In genomic region chr14:21467620-21468019, GRCh38 we compare ENCODE assay signal across 1 cellular context.
TF ChIP-seq lines count a peak whose summit lies in the region.

No MANE protein-coding gene starts in this region.

TF ChIP-seq in IMR-90, 13 proteins besides CTCF, POLR2A, EP300 and RAD21:
- TF ChIP-seq BHLHE40 (IDR thresholded peaks at IDR 0.05; ENCODE audit: low read depth, low read length) (no peak), RCOR1 (IDR thresholded peaks at IDR 0.05; ENCODE audit: insufficient replicate concordance, low read length) (no peak), RFX5 (IDR thresholded peaks at IDR 0.05; ENCODE audit: low read depth, low read length) (no peak), USF2 (IDR thresholded peaks at IDR 0.05; ENCODE audit: low read depth, low read length) (no peak), ELK1 (IDR thresholded peaks at IDR 0.05; ENCODE audit: borderline replicate concordance, low read depth, low read length) (no peak), CEBPB (IDR thresholded peaks at IDR 0.05; ENCODE audit: low read depth, low read length) (no peak), SMC3 (IDR thresholded peaks at IDR 0.05; ENCODE audit: low read depth, low read length) (no peak), FOS (IDR thresholded peaks at IDR 0.05; ENCODE audit: low read depth, low read length) (no peak), NFE2L2 (IDR thresholded peaks at IDR 0.05; ENCODE audit: low read depth, low read length) (no peak), MAFK (IDR thresholded peaks at IDR 0.05; ENCODE audit: low read depth, low read length) (no peak), MAZ (IDR thresholded peaks at IDR 0.05; ENCODE audit: borderline replicate concordance, low read depth, low read length) (no peak), CHD1 (IDR thresholded peaks at IDR 0.05; ENCODE audit: low read depth, low read length) (no peak), MXI1 (IDR thresholded peaks at IDR 0.05; ENCODE audit: borderline replicate concordance, low read depth, low read length) (no peak)
